1 cellular context compared by ENCODE assay signal in genomic region chr16:46918400-46918799, GRCh38.
TF ChIP-seq lines count a peak whose summit lies in the region.

No MANE protein-coding gene starts in this region.

TF ChIP-seq in H1, 55 proteins besides CTCF, POLR2A, EP300 and RAD21:
- TF ChIP-seq CTBP2 (IDR thresholded peaks at IDR 0.05; ENCODE audit: borderline replicate concordance, insufficient read depth, insufficient read length, low read length) (no peak), SAP30 (IDR thresholded peaks at IDR 0.05; ENCODE audit: insufficient read depth, insufficient replicate concordance, low read length) (no peak), TEAD4 (IDR thresholded peaks at IDR 0.05; ENCODE audit: low read depth, low read length) (no peak), CBX8 (IDR thresholded peaks at IDR 0.05; ENCODE audit: borderline replicate concordance, low read depth, low read length) (no peak), ZNF274 (IDR thresholded peaks at IDR 0.05; ENCODE audit: borderline replicate concordance, extremely low read depth, low read length) (no peak), SUZ12 (IDR thresholded peaks at IDR 0.05; ENCODE audit: low read length) (no peak)
TF ChIP-seq in H1: peak in this region for 0.
